In genomic region chr17:27975146-27976011, GRCh38 we compare ENCODE assay signal across 11 cellular contexts.
A peak's percentile ranks its signal among the peaks of the same experiment; 100 is the strongest.
DNase-seq lines count a peak whose midpoint lies in the region; ATAC-seq, FAIRE-seq and TF ChIP-seq lines count a peak whose summit lies in the region.
"Had no signal": no experiment of that assay in that cellular context is flagged by ENCODE, and none has a peak within 500 bp of the region (broad histone marks: within the 10 kb centered on the region; RNA-seq: fewer than 3 reads in every experiment).

No MANE protein-coding gene starts in this region.

- peak; percentile 75 for ATAC-seq in GM12878
- ATAC-seq in GM21515 (IDR thresholded peaks at IDR 0.05; ENCODE audit: unreplicated experiment), result no peak
- ATAC-seq in Right ventricle myocardium superior (ENCODE audit: poor library complexity), result no peak

- no peak for TF ChIP-seq CTCF in GM12878 (IDR thresholded peaks at IDR 0.05 in 2 of 3, conservative IDR thresholded peaks at IDR 0.05 in 1 of 3; ENCODE audit: control insufficient read depth in 2 of 3, extremely low read depth in 1 of 3, insufficient read depth in 1 of 3, low read depth in 3 of 3, low read length in 3 of 3)

- no peak overlapping the region for H3K27ac Mint-ChIP-seq in activated CD4-positive, alpha-beta memory T cell treated with anti-CD3 and anti-CD28 coated beads for 36 hours

- H3K4me3 Mint-ChIP-seq in activated CD4-positive, alpha-beta memory T cell treated with anti-CD3 and anti-CD28 coated beads for 36 hours, result no peak overlapping the region

- H3K4me2 ChIP-seq in GM12878 (ENCODE audit: control insufficient read depth, insufficient read depth), result no peak overlapping the region

- no peak for FAIRE-seq in GM12878 (lab: Jason Lieb, UNC)

- 80% methylated on average over 6 of the region's 6 CpGs for WGBS in GM12878 (ENCODE audit: insufficient coverage, insufficient replicate concordance, low lambda C conversion rate, missing lambda C conversion rate)

- H3K36me3 ChIP-seq in GM12878 (ENCODE audit: control insufficient read depth in 2 of 2, insufficient read depth in 2 of 2, low read length in 1 of 2), result no peaks in the 10 kb centered on the region

- TF ChIP-seq POLR2A in GM12878 (IDR thresholded peaks at IDR 0.05; ENCODE audit: low read depth, low read length), result no peak

- H4K20me1 ChIP-seq in GM12878 (ENCODE audit: control insufficient read depth, insufficient read depth), result no peaks in the 10 kb centered on the region

- H3K27ac ChIP-seq in GM12878 (ENCODE audit: control insufficient read depth, insufficient read depth), result no peak overlapping the region

- no peak overlapping the region for H2AFZ ChIP-seq in GM12878 (ENCODE audit: control insufficient read depth, low read depth, low read length)

- H3K9ac ChIP-seq in GM12878 (ENCODE audit: control insufficient read depth, insufficient read depth, low read length), result no peak overlapping the region

- intact Hi-C loops in GM12878 (cut with micrococcal nuclease; ENCODE audit: unreplicated experiment), result no loop called here
- intact Hi-C loops in activated CD4-positive, alpha-beta memory T cell treated with anti-CD3 and anti-CD28 coated beads for 36 hours (cut with micrococcal nuclease), result no loop called here
- intact Hi-C loops in Right ventricle myocardium superior (cut with DNase I), result loop anchor here (10.0 kb wide), 1 partner anchor 59 kb away; no protein-coding TSS in a partner anchor

- H3K4me3 ChIP-seq in GM12878, result no peak overlapping the region

- no peaks in the 10 kb centered on the region for H3K9me3 ChIP-seq in GM12878 (replicated peaks; ENCODE audit: control insufficient read depth, insufficient read depth, low read length)

- no peaks in the 10 kb centered on the region for H3K27me3 ChIP-seq in GM12878 (replicated peaks in 1 of 2; ENCODE audit: control insufficient read depth in 2 of 2, insufficient read depth in 2 of 2, low read length in 1 of 2)

- no peaks in the 10 kb centered on the region for H3K4me1 Mint-ChIP-seq in activated CD4-positive, alpha-beta memory T cell treated with anti-CD3 and anti-CD28 coated beads for 36 hours (ENCODE audit: low read depth)

- no peaks in the 10 kb centered on the region for H3K9me3 Mint-ChIP-seq in activated CD4-positive, alpha-beta memory T cell treated with anti-CD3 and anti-CD28 coated beads for 36 hours

- no TSS peak for BruUV-seq in GM12878 (replicated peaks; lab: Mats Ljungman, UMichigan)

- SMC1A ChIA-PET in GM12878 (lab: Charles Lee; ENCODE audit: uncharacterized antibody, unreplicated experiment), result interaction anchor here (0.9 to 3.9 kb wide), 16 partner anchors 9 to 207 kb away, joined by 3 to 28 read pairs (median 4); partner anchors contain the start of gene LYRM9

- H3K4me1 ChIP-seq in GM12878 (ENCODE audit: control insufficient read depth, insufficient read depth, low read length), result peaks cover 23% of the 10 kb centered on the region

- POLR2A ChIA-PET in GM12878 (lab: Charles Lee), result interaction anchor here (0.7 to 3.7 kb wide), 5 partner anchors 10 to 82 kb away, joined by 3 to 16 read pairs (median 4); partner anchors contain the start of gene LYRM9
- POLR2A ChIA-PET in activated CD4-positive, alpha-beta memory T cell treated with anti-CD3 and anti-CD28 coated beads for 36 hours (lab: Charles Lee), result no interaction called here

- peak; percentile 53 for DNase-seq in ELR (ENCODE audit: low read depth)
- peak; percentile 19 for DNase-seq in NCI-H2196 treated with DMSO at 0.1 percent for 48 hours (lab: John Stamatoyannopoulos, UW; ENCODE audit: unreplicated experiment)
- DNase-seq in GM12878 (ENCODE audit: low read depth, low spot score), result no peak
- peak; percentile 61 for DNase-seq in occipital lobe (lab: John Stamatoyannopoulos, UW)
- DNase-seq in superior temporal gyrus (ENCODE audit: extremely low spot score), result no peak
- no peak for DNase-seq in activated CD4-positive, alpha-beta memory T cell treated with anti-CD3 and anti-CD28 coated beads for 36 hours
- no peak for DNase-seq in Right ventricle myocardium superior
- DNase-seq: NCI-H1930; stimulated activated CD4-positive, alpha-beta T cell treated with anti-CD3 and anti-CD28 coated beads, Interleukin-1b, Interleukin-23, amount 100 ng/mL, for 48 hours; stimulated activated naive CD4-positive, alpha-beta T cell had no signal

- H3K27me3 Mint-ChIP-seq in activated CD4-positive, alpha-beta memory T cell treated with anti-CD3 and anti-CD28 coated beads for 36 hours, result peaks cover 7% of the 10 kb centered on the region

- no peaks in the 10 kb centered on the region for H3K36me3 Mint-ChIP-seq in activated CD4-positive, alpha-beta memory T cell treated with anti-CD3 and anti-CD28 coated beads for 36 hours

- no peaks in the 10 kb centered on the region for H3K79me2 ChIP-seq in GM12878 (ENCODE audit: control insufficient read depth, insufficient read depth, low read length)

- TF ChIP-seq EP300 in GM12878 (IDR thresholded peaks at IDR 0.05; ENCODE audit: borderline replicate concordance in 1 of 2, control insufficient read depth in 1 of 2, low read depth in 2 of 2, low read length in 2 of 2), result no peak

- in situ Hi-C loops in GM12878 (cut with MboI), result no loop called here

- CTCF ChIA-PET in GM12878 (lab: Yijun Ruan, JAX), result interaction anchor here (0.6 to 3.8 kb wide), 5 partner anchors 10 to 450 kb away, joined by 3 to 25 read pairs (median 4); partner anchors contain the start of gene LYRM9
- CTCF ChIA-PET in activated CD4-positive, alpha-beta memory T cell treated with anti-CD3 and anti-CD28 coated beads for 36 hours (lab: Charles Lee), result no interaction called here

- TF ChIP-seq RAD21 in GM12878 (IDR thresholded peaks at IDR 0.05; ENCODE audit: insufficient read depth, low read depth, low read length), result no peak

- RAD21 ChIA-PET in GM12878 (lab: Charles Lee; ENCODE audit: unreplicated experiment), result interaction anchor here (0.8 to 4.1 kb wide), 8 partner anchors 10 to 166 kb away, joined by 3 to 25 read pairs (median 6); no protein-coding TSS in a partner anchor

TF ChIP-seq in GM12878, 131 proteins besides CTCF, POLR2A, EP300 and RAD21 (continues in another document):
- TF ChIP-seq NFXL1 (IDR thresholded peaks at IDR 0.05; ENCODE audit: borderline replicate concordance) (no peak), WRNIP1 (IDR thresholded peaks at IDR 0.05; ENCODE audit: borderline replicate concordance, low read depth, low read length) (no peak), USF2 (IDR thresholded peaks at IDR 0.05; ENCODE audit: borderline replicate concordance, low read depth, low read length) (peak; percentile 25; the same call in 1 of the 2 replicates), MTA2 (IDR thresholded peaks at IDR 0.05; ENCODE audit: low read depth) (peak; percentile 49; the same call in 1 of the 2 replicates), MAX (IDR thresholded peaks at IDR 0.05; ENCODE audit: low read depth, low read length) (no peak), BCL3 (IDR thresholded peaks at IDR 0.05; ENCODE audit: borderline replicate concordance, insufficient read depth, low read depth, low read length, poor library complexity, severe bottlenecking) (no peak), ZZZ3 (IDR thresholded peaks at IDR 0.05; ENCODE audit: control insufficient read depth, insufficient read length, low read depth) (no peak), ZBTB40 (IDR thresholded peaks at IDR 0.05; ENCODE audit: borderline replicate concordance) (no peak), SREBF2 (IDR thresholded peaks at IDR 0.05; ENCODE audit: low read length) (no peak)

Comparison
In these comparisons a context has a peak if more than half of its experiments do, and no peak if none do; other contexts are left out.
1. DNase-seq: peak in ELR (single experiment), NCI-H2196 treated with DMSO at 0.1 percent for 48 hours (single experiment) and occipital lobe (single experiment); none in GM12878 (single experiment), superior temporal gyrus (single experiment), activated CD4-positive, alpha-beta memory T cell treated with anti-CD3 and anti-CD28 coated beads for 36 hours (single experiment) and Right ventricle myocardium superior (single experiment).